In genomic region chr7:159001811-159002210, GRCh38 we compare ENCODE assay signal across 1 cellular context.
TF ChIP-seq lines count a peak whose summit lies in the region.

No MANE protein-coding gene starts in this region.

TF ChIP-seq in GM23338, 12 proteins besides CTCF, POLR2A, EP300 and RAD21 (continued from another document):
- TF ChIP-seq ZNF462 (CRISPR knock-in tag; IDR thresholded peaks at IDR 0.05) (no peak), CREB1 (CRISPR knock-in tag; IDR thresholded peaks at IDR 0.05; ENCODE audit: low read depth) (no peak), ETS1 (IDR thresholded peaks at IDR 0.05) (no peak), ZNF331 (CRISPR knock-in tag; IDR thresholded peaks at IDR 0.05; ENCODE audit: low read depth) (no peak)
